Comparison of ENCODE assay signal across 5 cellular contexts in genomic region chr6:55954436-55954835, GRCh38.
"Had no signal": no experiment of that assay in that cellular context is flagged by ENCODE, and none has a peak within 500 bp of the region (broad histone marks: within the 10 kb centered on the region; RNA-seq: fewer than 3 reads in every experiment).

No MANE protein-coding gene starts in this region.

- H3K27ac ChIP-seq: KMS-11 had no signal

- DNase-seq: H9, HCEC 1CT, KBM-7 had no signal

- H3K4me3 ChIP-seq: GM23338 had no signal

- ATAC-seq: GM23338 had no signal
